2 cellular contexts compared by ENCODE assay signal in the genomic region with DNA sequence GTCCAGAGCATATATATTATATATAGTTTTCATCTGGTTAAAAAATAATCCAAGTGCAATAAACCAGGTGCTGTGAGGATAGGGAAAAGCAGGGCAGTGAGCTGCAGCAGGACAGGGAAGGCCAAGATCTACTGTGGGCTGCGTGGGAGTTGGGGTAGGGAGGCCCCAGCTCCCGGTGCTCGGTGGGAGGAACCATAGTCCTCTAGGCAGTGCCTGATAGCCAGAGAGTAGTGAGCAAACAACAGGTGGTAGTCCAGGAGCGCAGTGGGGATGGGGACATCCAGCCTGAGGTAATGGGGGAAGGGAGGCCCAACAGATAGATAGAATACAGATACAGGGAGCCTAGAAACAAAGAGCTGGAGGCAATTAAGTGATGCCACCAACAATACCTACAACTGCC.
TF ChIP-seq lines count a peak whose summit lies in the region.

No MANE protein-coding gene starts in this region.

TF ChIP-seq in GM23338, 12 proteins besides CTCF, POLR2A, EP300 and RAD21 (continues in another document):
- TF ChIP-seq EZH2 (IDR thresholded peaks at IDR 0.05; ENCODE audit: low read depth, unreplicated experiment) (no peak), CREB1 (CRISPR knock-in tag; IDR thresholded peaks at IDR 0.05; ENCODE audit: low read depth) (no peak), JUNB (IDR thresholded peaks at IDR 0.05; ENCODE audit: unreplicated experiment) (no peak), NANOG (IDR thresholded peaks at IDR 0.05; ENCODE audit: borderline replicate concordance) (no peak), POLR2AphosphoS5 (IDR thresholded peaks at IDR 0.05; ENCODE audit: low read depth) (no peak), EZH2phosphoT487 (IDR thresholded peaks at IDR 0.05; ENCODE audit: unreplicated experiment) (no peak), ZNF114 (CRISPR knock-in tag; IDR thresholded peaks at IDR 0.05) (no peak), ETS1 (IDR thresholded peaks at IDR 0.05) (no peak)
- TF ChIP-seq, protein P1, sequence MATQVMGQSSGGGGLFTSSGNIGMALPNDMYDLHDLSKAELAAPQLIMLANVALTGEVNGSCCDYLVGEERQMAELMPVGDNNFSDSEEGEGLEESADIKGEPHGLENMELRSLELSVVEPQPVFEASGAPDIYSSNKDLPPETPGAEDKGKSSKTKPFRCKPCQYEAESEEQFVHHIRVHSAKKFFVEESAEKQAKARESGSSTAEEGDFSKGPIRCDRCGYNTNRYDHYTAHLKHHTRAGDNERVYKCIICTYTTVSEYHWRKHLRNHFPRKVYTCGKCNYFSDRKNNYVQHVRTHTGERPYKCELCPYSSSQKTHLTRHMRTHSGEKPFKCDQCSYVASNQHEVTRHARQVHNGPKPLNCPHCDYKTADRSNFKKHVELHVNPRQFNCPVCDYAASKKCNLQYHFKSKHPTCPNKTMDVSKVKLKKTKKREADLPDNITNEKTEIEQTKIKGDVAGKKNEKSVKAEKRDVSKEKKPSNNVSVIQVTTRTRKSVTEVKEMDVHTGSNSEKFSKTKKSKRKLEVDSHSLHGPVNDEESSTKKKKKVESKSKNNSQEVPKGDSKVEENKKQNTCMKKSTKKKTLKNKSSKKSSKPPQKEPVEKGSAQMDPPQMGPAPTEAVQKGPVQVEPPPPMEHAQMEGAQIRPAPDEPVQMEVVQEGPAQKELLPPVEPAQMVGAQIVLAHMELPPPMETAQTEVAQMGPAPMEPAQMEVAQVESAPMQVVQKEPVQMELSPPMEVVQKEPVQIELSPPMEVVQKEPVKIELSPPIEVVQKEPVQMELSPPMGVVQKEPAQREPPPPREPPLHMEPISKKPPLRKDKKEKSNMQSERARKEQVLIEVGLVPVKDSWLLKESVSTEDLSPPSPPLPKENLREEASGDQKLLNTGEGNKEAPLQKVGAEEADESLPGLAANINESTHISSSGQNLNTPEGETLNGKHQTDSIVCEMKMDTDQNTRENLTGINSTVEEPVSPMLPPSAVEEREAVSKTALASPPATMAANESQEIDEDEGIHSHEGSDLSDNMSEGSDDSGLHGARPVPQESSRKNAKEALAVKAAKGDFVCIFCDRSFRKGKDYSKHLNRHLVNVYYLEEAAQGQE (IDR thresholded peaks at IDR 0.05; ENCODE audit: unreplicated experiment): no peak
- TF ChIP-seq, protein P2, sequence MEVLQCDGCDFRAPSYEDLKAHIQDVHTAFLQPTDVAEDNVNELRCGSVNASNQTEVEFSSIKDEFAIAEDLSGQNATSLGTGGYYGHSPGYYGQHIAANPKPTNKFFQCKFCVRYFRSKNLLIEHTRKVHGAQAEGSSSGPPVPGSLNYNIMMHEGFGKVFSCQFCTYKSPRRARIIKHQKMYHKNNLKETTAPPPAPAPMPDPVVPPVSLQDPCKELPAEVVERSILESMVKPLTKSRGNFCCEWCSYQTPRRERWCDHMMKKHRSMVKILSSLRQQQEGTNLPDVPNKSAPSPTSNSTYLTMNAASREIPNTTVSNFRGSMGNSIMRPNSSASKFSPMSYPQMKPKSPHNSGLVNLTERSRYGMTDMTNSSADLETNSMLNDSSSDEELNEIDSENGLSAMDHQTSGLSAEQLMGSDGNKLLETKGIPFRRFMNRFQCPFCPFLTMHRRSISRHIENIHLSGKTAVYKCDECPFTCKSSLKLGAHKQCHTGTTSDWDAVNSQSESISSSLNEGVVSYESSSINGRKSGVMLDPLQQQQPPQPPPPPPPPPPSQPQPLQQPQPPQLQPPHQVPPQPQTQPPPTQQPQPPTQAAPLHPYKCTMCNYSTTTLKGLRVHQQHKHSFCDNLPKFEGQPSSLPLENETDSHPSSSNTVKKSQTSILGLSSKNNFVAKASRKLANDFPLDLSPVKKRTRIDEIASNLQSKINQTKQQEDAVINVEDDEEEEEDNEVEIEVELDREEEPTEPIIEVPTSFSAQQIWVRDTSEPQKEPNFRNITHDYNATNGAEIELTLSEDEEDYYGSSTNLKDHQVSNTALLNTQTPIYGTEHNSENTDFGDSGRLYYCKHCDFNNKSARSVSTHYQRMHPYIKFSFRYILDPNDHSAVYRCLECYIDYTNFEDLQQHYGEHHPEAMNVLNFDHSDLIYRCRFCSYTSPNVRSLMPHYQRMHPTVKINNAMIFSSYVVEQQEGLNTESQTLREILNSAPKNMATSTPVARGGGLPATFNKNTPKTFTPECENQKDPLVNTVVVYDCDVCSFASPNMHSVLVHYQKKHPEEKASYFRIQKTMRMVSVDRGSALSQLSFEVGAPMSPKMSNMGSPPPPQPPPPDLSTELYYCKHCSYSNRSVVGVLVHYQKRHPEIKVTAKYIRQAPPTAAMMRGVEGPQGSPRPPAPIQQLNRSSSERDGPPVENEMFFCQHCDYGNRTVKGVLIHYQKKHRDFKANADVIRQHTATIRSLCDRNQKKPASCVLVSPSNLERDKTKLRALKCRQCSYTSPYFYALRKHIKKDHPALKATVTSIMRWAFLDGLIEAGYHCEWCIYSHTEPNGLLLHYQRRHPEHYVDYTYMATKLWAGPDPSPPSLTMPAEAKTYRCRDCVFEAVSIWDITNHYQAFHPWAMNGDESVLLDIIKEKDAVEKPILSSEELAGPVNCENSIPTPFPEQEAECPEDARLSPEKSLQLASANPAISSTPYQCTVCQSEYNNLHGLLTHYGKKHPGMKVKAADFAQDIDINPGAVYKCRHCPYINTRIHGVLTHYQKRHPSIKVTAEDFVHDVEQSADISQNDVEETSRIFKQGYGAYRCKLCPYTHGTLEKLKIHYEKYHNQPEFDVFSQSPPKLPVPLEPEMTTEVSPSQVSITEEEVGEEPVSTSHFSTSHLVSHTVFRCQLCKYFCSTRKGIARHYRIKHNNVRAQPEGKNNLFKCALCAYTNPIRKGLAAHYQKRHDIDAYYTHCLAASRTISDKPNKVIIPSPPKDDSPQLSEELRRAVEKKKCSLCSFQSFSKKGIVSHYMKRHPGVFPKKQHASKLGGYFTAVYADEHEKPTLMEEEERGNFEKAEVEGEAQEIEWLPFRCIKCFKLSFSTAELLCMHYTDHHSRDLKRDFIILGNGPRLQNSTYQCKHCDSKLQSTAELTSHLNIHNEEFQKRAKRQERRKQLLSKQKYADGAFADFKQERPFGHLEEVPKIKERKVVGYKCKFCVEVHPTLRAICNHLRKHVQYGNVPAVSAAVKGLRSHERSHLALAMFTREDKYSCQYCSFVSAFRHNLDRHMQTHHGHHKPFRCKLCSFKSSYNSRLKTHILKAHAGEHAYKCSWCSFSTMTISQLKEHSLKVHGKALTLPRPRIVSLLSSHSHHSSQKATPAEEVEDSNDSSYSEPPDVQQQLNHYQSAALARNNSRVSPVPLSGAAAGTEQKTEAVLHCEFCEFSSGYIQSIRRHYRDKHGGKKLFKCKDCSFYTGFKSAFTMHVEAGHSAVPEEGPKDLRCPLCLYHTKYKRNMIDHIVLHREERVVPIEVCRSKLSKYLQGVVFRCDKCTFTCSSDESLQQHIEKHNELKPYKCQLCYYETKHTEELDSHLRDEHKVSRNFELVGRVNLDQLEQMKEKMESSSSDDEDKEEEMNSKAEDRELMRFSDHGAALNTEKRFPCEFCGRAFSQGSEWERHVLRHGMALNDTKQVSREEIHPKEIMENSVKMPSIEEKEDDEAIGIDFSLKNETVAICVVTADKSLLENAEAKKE (CRISPR knock-in tag; IDR thresholded peaks at IDR 0.05): no peak

TF ChIP-seq in GM12878, 131 proteins besides CTCF, POLR2A, EP300 and RAD21:
- TF ChIP-seq HDAC6 (IDR thresholded peaks at IDR 0.05; ENCODE audit: unreplicated experiment): no peak
- TF ChIP-seq NBN (IDR thresholded peaks at IDR 0.05): no peak
- TF ChIP-seq ZBED1 (IDR thresholded peaks at IDR 0.05; ENCODE audit: borderline replicate concordance): no peak
- TF ChIP-seq SMC3 (IDR thresholded peaks at IDR 0.05; ENCODE audit: borderline replicate concordance, low read length): no peak
- TF ChIP-seq TCF3 (IDR thresholded peaks at IDR 0.05; ENCODE audit: borderline replicate concordance, insufficient read depth, low read depth, low read length): no peak
- no peak for TF ChIP-seq NR2C2 (IDR thresholded peaks at IDR 0.05; ENCODE audit: borderline replicate concordance, control insufficient read depth, insufficient read length, low read depth)
- no peak for TF ChIP-seq SPI1 (IDR thresholded peaks at IDR 0.05; ENCODE audit: borderline replicate concordance, insufficient read depth, low read depth, low read length)
- TF ChIP-seq CBX5 (IDR thresholded peaks at IDR 0.05; ENCODE audit: low read depth): no peak
- no peak for TF ChIP-seq EED (IDR thresholded peaks at IDR 0.05; ENCODE audit: low read depth)
- no peak for TF ChIP-seq KDM1A (IDR thresholded peaks at IDR 0.05; ENCODE audit: borderline replicate concordance)
- TF ChIP-seq WRNIP1 (IDR thresholded peaks at IDR 0.05; ENCODE audit: borderline replicate concordance, low read depth, low read length): no peak
- no peak for TF ChIP-seq BCL3 (IDR thresholded peaks at IDR 0.05; ENCODE audit: borderline replicate concordance, insufficient read depth, low read depth, low read length, poor library complexity, severe bottlenecking)
- no peak for TF ChIP-seq CREB1 (IDR thresholded peaks at IDR 0.05; ENCODE audit: low read depth)
- no peak for TF ChIP-seq RCOR1 (conservative IDR thresholded peaks at IDR 0.05; ENCODE audit: low read depth, low read length)
- no peak for TF ChIP-seq RAD51 (IDR thresholded peaks at IDR 0.05)
- no peak for TF ChIP-seq EGR1 (IDR thresholded peaks at IDR 0.05; ENCODE audit: borderline replicate concordance in 1 of 2, low read depth in 2 of 2, low read length in 2 of 2)
- TF ChIP-seq BMI1 (IDR thresholded peaks at IDR 0.05; ENCODE audit: borderline replicate concordance): no peak
- TF ChIP-seq CBFB (IDR thresholded peaks at IDR 0.05; ENCODE audit: low read depth): no peak
- TF ChIP-seq PAX8 (IDR thresholded peaks at IDR 0.05): no peak
- no peak for TF ChIP-seq JUND (IDR thresholded peaks at IDR 0.05; ENCODE audit: low read depth, low read length)
